8 cellular contexts compared by ENCODE assay signal in the genomic region with DNA sequence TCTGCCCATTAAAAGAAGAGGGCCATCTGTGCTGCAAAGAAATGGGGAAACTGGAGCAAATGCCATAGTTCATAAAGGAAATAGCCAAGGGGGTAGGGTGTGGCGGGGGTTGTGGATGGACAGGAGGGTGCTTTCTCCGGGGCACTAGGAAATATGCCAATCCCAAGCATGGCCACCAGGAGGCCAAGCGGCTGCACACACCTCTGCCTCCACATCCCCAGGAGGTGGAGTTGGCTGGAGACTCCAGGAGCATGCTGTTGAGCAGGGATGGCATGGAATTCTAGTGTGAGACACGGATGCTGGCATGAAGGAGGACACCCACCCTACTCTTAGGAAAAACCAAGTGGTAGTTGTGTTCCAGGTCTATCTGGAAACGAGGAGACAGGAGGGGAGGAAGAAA. TPM values are rescaled to one million over a fixed set of nuclear protein-coding genes. Genes with fewer than 3 reads are reported as not detected.
DNase-seq lines count a peak whose midpoint lies in the region; ATAC-seq and TF ChIP-seq lines count a peak whose summit lies in the region.

No MANE protein-coding gene starts in this region.

- H2AFZ ChIP-seq in H9 (ENCODE audit: low read length), result no peak overlapping the region
- H2AFZ ChIP-seq in osteoblast (ENCODE audit: low read length), result no peak overlapping the region

- H4K8ac ChIP-seq in H9 (replicated peaks; ENCODE audit: insufficient read length, low read depth, low read length), result no peak overlapping the region

- CTCF ChIA-PET in BJ (lab: Yijun Ruan, JAX), result interaction anchor here (0.7 to 1.8 kb wide), 9 partner anchors 11 to 49 kb away, joined by 3 to 6 read pairs (median 4); a partner anchor contains a TSS

- H3K27me3 Mint-ChIP-seq in H9 (ENCODE audit: low read depth), result peaks cover 2% of the 10 kb centered on the region; the same call in 1 of the 2 replicates

- H3K4me2 ChIP-seq in H9 (ENCODE audit: insufficient read depth, insufficient read length, low read length) (no peak overlapping the region), osteoblast (ENCODE audit: insufficient read depth, low read length) (no peak overlapping the region)

- H2BK15ac ChIP-seq in H9 (ENCODE audit: low read depth, low read length), result no peak overlapping the region

- WGBS in H9 (ENCODE audit: extremely low coverage, insufficient read length, low lambda C conversion rate), result no CpG with 5 or more reads among the region's 5 CpGs

- H3T11ph ChIP-seq in H9 (ENCODE audit: low read length), result no peak overlapping the region

- no peak for DNase-seq in BJ (ENCODE audit: low read depth)
- peak; percentile 74 for DNase-seq in H9
- peak; percentile 14 for DNase-seq in T follicular helper cell (ENCODE audit: low read depth)
- peak; percentile 54 for DNase-seq in dermis blood vessel endothelial cell
- peak; percentile 66 for DNase-seq in osteoblast (ENCODE audit: insufficient read length, low spot score, missing footprints)
- DNase-seq in nucleus accumbens (lab: John Stamatoyannopoulos, UW), result no peak

- no peak overlapping the region for H4K5ac ChIP-seq in H9 (ENCODE audit: insufficient read length, low read depth, low read length)

- H3K9ac ChIP-seq in H9 (ENCODE audit: extremely low read depth, insufficient read length, low read length), result no peak overlapping the region

- H3K4me3 ChIP-seq in BJ (ENCODE audit: low read depth, low read length) (no peak overlapping the region), osteoblast (ENCODE audit: insufficient read depth, low read length) (no peak overlapping the region)

- H3K9me3 Mint-ChIP-seq in H9, result no peaks in the 10 kb centered on the region

- no peaks in the 10 kb centered on the region for H3K79me2 ChIP-seq in H9 (ENCODE audit: insufficient read depth, low read length)
- peaks cover 45% of the 10 kb centered on the region for H3K79me2 ChIP-seq in osteoblast (ENCODE audit: insufficient read depth, low read length)

- no peaks in the 10 kb centered on the region for H4K20me1 ChIP-seq in H9 (ENCODE audit: control insufficient read depth, insufficient read depth, insufficient read length)
- H4K20me1 ChIP-seq in osteoblast (ENCODE audit: insufficient read depth, low read length), result no peaks in the 10 kb centered on the region

- H2BK20ac ChIP-seq in H9 (ENCODE audit: low read depth, low read length, poor library complexity, severe bottlenecking), result no peak overlapping the region

- ATAC-seq in HG02571 (IDR thresholded peaks at IDR 0.05; ENCODE audit: unreplicated experiment) (no peak), GM21360 (IDR thresholded peaks at IDR 0.05; ENCODE audit: unreplicated experiment) (no peak)

- no peak overlapping the region for H3K27ac ChIP-seq in H9 (ENCODE audit: insufficient read length, low read depth, low read length)
- H3K27ac ChIP-seq in osteoblast (ENCODE audit: low read depth, low read length), result no peak overlapping the region

- no peak overlapping the region for H3K4me3 Mint-ChIP-seq in H9

- no peak overlapping the region for H4K91ac ChIP-seq in H9 (ENCODE audit: insufficient read length, low read depth, low read length)

- no peak overlapping the region for H3K4ac ChIP-seq in H9 (ENCODE audit: low read depth, low read length)

- TF ChIP-seq CTCF in BJ (IDR thresholded peaks at IDR 0.05; ENCODE audit: insufficient read depth, low read depth, low read length) (peak; percentile 44; the same call in 1 of the 2 replicates), H9 (conservative IDR thresholded peaks at IDR 0.05) (peak; percentile 82), osteoblast (IDR thresholded peaks at IDR 0.05; ENCODE audit: extremely low read depth, low read depth, low read length) (peak; percentile 47)

- no peak overlapping the region for H2BK5ac ChIP-seq in H9 (ENCODE audit: insufficient read length, low read length)

- no peak overlapping the region for H3K14ac ChIP-seq in H9 (ENCODE audit: insufficient read depth, low read length)

- H3K4me1 Mint-ChIP-seq in H9, result peaks cover 5 to 6% of the 10 kb centered on the region in 2 experiments

- H3K9me3 ChIP-seq in H9 (ENCODE audit: control insufficient read depth, low read depth, low read length) (no peaks in the 10 kb centered on the region), osteoblast (ENCODE audit: low read depth, low read length) (no peaks in the 10 kb centered on the region)

- 0 out of 2 replicates have a peak, but pooled peaks cover under 1% of the 10 kb centered on the region for H3K4me1 ChIP-seq in H9 (ENCODE audit: insufficient read depth, low read length)
- H3K4me1 ChIP-seq in osteoblast (ENCODE audit: insufficient read depth, low read length), result peaks cover 32% of the 10 kb centered on the region

- no peak overlapping the region for H3K27ac Mint-ChIP-seq in H9

- H2AK5ac ChIP-seq in H9 (ENCODE audit: insufficient read length, low read length), result no peak overlapping the region

- H3K36me3 Mint-ChIP-seq in H9 (ENCODE audit: insufficient read depth in 1 of 3, low read depth in 3 of 3), result no peaks in the 10 kb centered on the region

- H2BK12ac ChIP-seq in H9 (ENCODE audit: insufficient read length, low read depth, low read length), result no peak overlapping the region

- H3K36me3 ChIP-seq in BJ (ENCODE audit: control insufficient read depth, insufficient read depth, low read length) (peaks cover 16% of the 10 kb centered on the region), osteoblast (ENCODE audit: insufficient read depth, low read length) (peaks cover 34% of the 10 kb centered on the region)

- no peaks in the 10 kb centered on the region for H3K79me1 ChIP-seq in H9 (ENCODE audit: insufficient read depth, low read depth, low read length, poor library complexity, severe bottlenecking)

- H3K27me3 ChIP-seq in BJ (ENCODE audit: control insufficient read depth, insufficient read depth, low read length) (no peaks in the 10 kb centered on the region), H9 (ENCODE audit: insufficient read depth, low read length) (no peaks in the 10 kb centered on the region), osteoblast (ENCODE audit: insufficient read depth, low read length) (no peaks in the 10 kb centered on the region)

- no peak overlapping the region for H3K18ac ChIP-seq in H9 (ENCODE audit: insufficient read length, low read depth, low read length)

- no peaks in the 10 kb centered on the region for H3K23me2 ChIP-seq in H9 (ENCODE audit: insufficient read length, low read depth, low read length, poor library complexity, severe bottlenecking)

- no peak overlapping the region for H3K56ac ChIP-seq in H9 (ENCODE audit: insufficient read length, low read depth, low read length)

- POLR2A ChIA-PET in BJ (lab: Charles Lee), result no interaction called here

- H2BK120ac ChIP-seq in H9 (ENCODE audit: low read depth, low read length, poor library complexity, severe bottlenecking), result no peak overlapping the region

- H3K23ac ChIP-seq in H9 (ENCODE audit: insufficient read length, low read depth, low read length), result no peak overlapping the region

RNA-seq across cellular contexts. Expression of a gene that starts 25.2 kb away (rescaled TPM):
- polyA plus RNA-seq in BJ (2011; rRNA removed), result 253 and 279 TPM in 2 replicates
- 143 and 227 TPM in 2 replicates for polyA minus RNA-seq in BJ (2011; rRNA and poly(A)+ RNA removed)
- total RNA-seq in H9 (2021) (6.4 and 6.6 TPM in 2 replicates), dermis blood vessel endothelial cell (19.6 and 39.2 TPM in 2 replicates), osteoblast (138 and 141 TPM in 2 replicates)

RNA-seq across cellular contexts. Expression of a gene that starts 54.3 kb away (rescaled TPM):
- polyA plus RNA-seq in BJ (2011; rRNA removed), result 205 and 348 TPM in 2 replicates
- 49.6 and 89.3 TPM in 2 replicates for polyA minus RNA-seq in BJ (2011; rRNA and poly(A)+ RNA removed)
- total RNA-seq in H9 (2021) (347 and 350 TPM in 2 replicates), dermis blood vessel endothelial cell (81.3 and 169 TPM in 2 replicates), osteoblast (53.2 and 63.6 TPM in 2 replicates)

Comparison
In these comparisons a context has a peak if more than half of its experiments do, and no peak if none do; other contexts are left out.
1. DNase-seq: peak in H9 (single experiment), T follicular helper cell (single experiment), dermis blood vessel endothelial cell (single experiment) and osteoblast (single experiment); none in BJ (single experiment) and nucleus accumbens (0 of 56).
2. Peak in every context shown above with its lines, with median percentiles within 50 percentile points of each other: CTCF ChIP-seq.